9 cellular contexts compared by ENCODE assay signal in genomic region chr5:174323878-174324281, GRCh38.
DNase-seq lines count a peak whose midpoint lies in the region; ATAC-seq and TF ChIP-seq lines count a peak whose summit lies in the region.
"Had no signal": no experiment of that assay in that cellular context is flagged by ENCODE, and none has a peak within 500 bp of the region (broad histone marks: within the 10 kb centered on the region; RNA-seq: fewer than 3 reads in every experiment).

No MANE protein-coding gene starts in this region.

- H3K9me3 Mint-ChIP-seq in T-cell, result no peaks in the 10 kb centered on the region

- peak; percentile 53 for DNase-seq in DMS 273 (lab: John Stamatoyannopoulos, UW; ENCODE audit: unreplicated experiment)
- DNase-seq in DMS 273 treated with DMSO at 0.1 percent for 48 hours (lab: John Stamatoyannopoulos, UW), result no peak
- peak; percentile 63 for DNase-seq in NCI-H187 treated with DMSO at 0.1 percent for 48 hours (lab: John Stamatoyannopoulos, UW)
- DNase-seq in brain microvascular endothelial cell, result peak; percentile 18
- DNase-seq in osteoblast (ENCODE audit: insufficient read length, low spot score, missing footprints), result peak; percentile 90
- DNase-seq in T-cell, result no peak
- no peak for DNase-seq in ovary

- TF ChIP-seq CTCF in brain microvascular endothelial cell (IDR thresholded peaks at IDR 0.05; ENCODE audit: low read depth, low read length, missing control alignments) (no peak), osteoblast (IDR thresholded peaks at IDR 0.05; ENCODE audit: extremely low read depth, low read depth, low read length) (no peak), ovary (IDR thresholded peaks at IDR 0.05) (no peak)

- CTCF ChIA-PET in T-cell (lab: Charles Lee), result interaction anchor here in 1 of 2 donors (0.7 kb wide), 1 partner anchor 12 kb away, joined by 3 read pairs; no protein-coding TSS in a partner anchor

- POLR2A ChIA-PET in T-cell (lab: Charles Lee), result no interaction called here

- no peaks in the 10 kb centered on the region for H3K36me3 ChIP-seq in brain microvascular endothelial cell (replicated peaks)
- no peaks in the 10 kb centered on the region for H3K36me3 ChIP-seq in osteoblast (ENCODE audit: insufficient read depth, low read length)
- H3K36me3 ChIP-seq in ovary, result no peaks in the 10 kb centered on the region

- H3K4me1 ChIP-seq in osteoblast (ENCODE audit: insufficient read depth, low read length) (no peaks in the 10 kb centered on the region), ovary (ENCODE audit: insufficient read depth) (no peaks in the 10 kb centered on the region)

- H3K9me3 ChIP-seq in osteoblast (ENCODE audit: low read depth, low read length) (no peaks in the 10 kb centered on the region), ovary (no peaks in the 10 kb centered on the region)

- H3K4me3 ChIP-seq in brain microvascular endothelial cell (ENCODE audit: low read depth, low read length), result no peak overlapping the region
- no peak overlapping the region for H3K4me3 ChIP-seq in osteoblast (ENCODE audit: insufficient read depth, low read length)
- H3K4me3 ChIP-seq in ovary, result no peak overlapping the region

- no peaks in the 10 kb centered on the region for H3K79me2 ChIP-seq in osteoblast (ENCODE audit: insufficient read depth, low read length)

- in situ Hi-C loops in brain microvascular endothelial cell (cut with HindIII; ENCODE audit: low pct_ligation_motif_present, low sequenced_read_pairs), result no loop called here

- no peak overlapping the region for H3K4me3 Mint-ChIP-seq in T-cell

- H3K27me3 Mint-ChIP-seq in T-cell, result peaks cover 25 to 26% of the 10 kb centered on the region in 2 donors

- WGBS in ovary, 3 donors, result 7 to 12% (median 8%) methylated on average over 4 of the region's 4 CpGs

- no peaks in the 10 kb centered on the region for H3K4me1 Mint-ChIP-seq in T-cell

- no peak overlapping the region for H3K4me2 ChIP-seq in osteoblast (ENCODE audit: insufficient read depth, low read length)

- H3K27me3 ChIP-seq in brain microvascular endothelial cell (replicated peaks), result no peaks in the 10 kb centered on the region
- H3K27me3 ChIP-seq in osteoblast (ENCODE audit: insufficient read depth, low read length), result no peaks in the 10 kb centered on the region
- no peaks in the 10 kb centered on the region for H3K27me3 ChIP-seq in ovary

- no peak for TF ChIP-seq EP300 in ovary (IDR thresholded peaks at IDR 0.05)

- H3K27ac Mint-ChIP-seq in T-cell, result no peak overlapping the region

- intact Hi-C loops in ovary (cut with DNase I), result no loop called here

- H3K27ac ChIP-seq in brain microvascular endothelial cell (no peak overlapping the region), osteoblast (ENCODE audit: low read depth, low read length) (no peak overlapping the region), ovary (no peak overlapping the region)
- H3K27ac ChIP-seq: 22Rv1 had no signal

- no peak for TF ChIP-seq POLR2A in ovary (IDR thresholded peaks at IDR 0.05)

- no peak overlapping the region for H2AFZ ChIP-seq in osteoblast (ENCODE audit: low read length)

- no peaks in the 10 kb centered on the region for H3K36me3 Mint-ChIP-seq in T-cell

- ATAC-seq in GM21717 (IDR thresholded peaks at IDR 0.05; ENCODE audit: unreplicated experiment) (peak; percentile 91), T-cell (replicated peaks in 1 of 4) (no peak)

- H4K20me1 ChIP-seq in osteoblast (ENCODE audit: insufficient read depth, low read length), result no peaks in the 10 kb centered on the region

Comparison
In these comparisons a context has a peak if more than half of its experiments do, and no peak if none do; other contexts are left out.
1. DNase-seq: peak in DMS 273 (single experiment), NCI-H187 treated with DMSO at 0.1 percent for 48 hours (single experiment), brain microvascular endothelial cell (single experiment) and osteoblast (single experiment); none in DMS 273 treated with DMSO at 0.1 percent for 48 hours (single experiment), T-cell (0 of 34) and ovary (0 of 5).